In the genomic region with DNA sequence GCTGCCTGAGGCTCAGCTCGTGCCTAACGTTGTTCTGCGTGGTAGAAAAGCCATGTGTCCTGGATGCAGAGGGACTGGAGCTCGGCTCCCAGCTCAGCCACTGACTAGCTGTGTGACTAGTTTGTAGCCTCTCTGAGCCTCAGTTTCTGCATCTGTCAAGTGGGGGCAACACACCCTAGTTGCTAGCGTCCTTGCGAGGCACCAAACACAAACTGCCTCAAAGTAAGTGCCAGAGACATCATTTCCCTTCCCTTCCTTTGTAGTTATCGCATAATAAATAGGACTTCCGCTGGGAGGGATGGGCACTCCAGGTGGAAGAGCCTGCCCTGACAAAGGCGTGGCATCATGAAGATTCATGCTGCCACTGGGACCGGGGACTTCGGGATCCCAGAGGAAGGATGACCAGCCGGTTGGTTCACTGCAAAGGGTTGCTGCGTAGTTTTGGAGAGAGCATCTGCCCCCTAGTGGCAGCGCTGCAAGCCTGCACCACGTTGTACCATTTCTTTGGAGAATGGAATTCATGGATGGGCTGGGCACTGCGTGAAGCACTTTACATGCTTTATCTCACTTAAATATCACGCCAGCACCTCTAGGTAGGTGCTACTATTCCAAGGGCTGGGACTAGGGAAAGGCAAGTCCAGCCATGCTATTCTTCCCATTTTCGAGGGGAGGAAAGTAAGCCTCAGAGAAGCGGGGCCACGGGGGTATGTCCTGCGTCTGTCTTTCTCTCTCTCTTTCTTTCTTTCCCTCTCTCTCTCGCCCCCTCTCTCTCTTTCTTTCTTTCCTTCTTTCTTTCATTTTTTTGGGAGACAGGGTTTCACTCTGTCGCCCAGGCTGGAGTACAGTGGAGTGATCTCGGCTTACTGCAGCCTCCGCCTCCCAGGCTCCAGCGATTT, we compare ENCODE assay signal across 9 cellular contexts. TPM values are rescaled to one million over a fixed set of nuclear protein-coding genes. Genes with fewer than 3 reads are reported as not detected.
DNase-seq lines count a peak whose midpoint lies in the region; ATAC-seq, FAIRE-seq and TF ChIP-seq lines count a peak whose summit lies in the region.
"Had no signal": no experiment of that assay in that cellular context is flagged by ENCODE, and none has a peak within 500 bp of the region (broad histone marks: within the 10 kb centered on the region; RNA-seq: fewer than 3 reads in every experiment).

No MANE protein-coding gene starts in this region.

- POLR2A ChIA-PET in GM12878 (lab: Charles Lee): interaction anchor here (0.6 to 3.4 kb wide), 10 partner anchors 11 to 62 kb away, joined by 3 to 33 read pairs (median 6); no protein-coding TSS in a partner anchor

- TF ChIP-seq RAD21 in GM12878 (IDR thresholded peaks at IDR 0.05; ENCODE audit: insufficient read depth, low read depth, low read length): peak; percentile 95

- H3K36me3 ChIP-seq in GM12878 (ENCODE audit: control insufficient read depth in 2 of 2, insufficient read depth in 2 of 2, low read length in 1 of 2): no peaks in the 10 kb centered on the region
- H3K36me3 ChIP-seq in iPS DF 6.9 (ENCODE audit: control insufficient read depth, insufficient read depth, low read length): no peaks in the 10 kb centered on the region

- H3K9me3 ChIP-seq in GM12878 (replicated peaks; ENCODE audit: control insufficient read depth, insufficient read depth, low read length) (no peaks in the 10 kb centered on the region), iPS DF 6.9 (ENCODE audit: control insufficient read depth, insufficient read depth, low read length) (no peaks in the 10 kb centered on the region)

- H3K27me3 ChIP-seq in GM12878 (replicated peaks in 1 of 2; ENCODE audit: control insufficient read depth in 2 of 2, insufficient read depth in 2 of 2, low read length in 1 of 2) (no peaks in the 10 kb centered on the region), iPS DF 6.9 (ENCODE audit: control insufficient read depth, insufficient read depth, low read length) (no peaks in the 10 kb centered on the region)

- FAIRE-seq in H54 (lab: Jason Lieb, UNC) (peak; percentile 88), GM12878 (lab: Jason Lieb, UNC) (peak; percentile 81)

- H3K27ac ChIP-seq in GM12878 (ENCODE audit: control insufficient read depth, insufficient read depth) (no peak overlapping the region), iPS DF 6.9 (ENCODE audit: low read length) (no peak overlapping the region)

- H3K9ac ChIP-seq in GM12878 (ENCODE audit: control insufficient read depth, insufficient read depth, low read length): no peak overlapping the region

- RAD21 ChIA-PET in GM12878 (lab: Charles Lee; ENCODE audit: unreplicated experiment): interaction anchor here (0.7 to 9.3 kb wide), 14 partner anchors 8 to 61 kb away, joined by 3 to 344 read pairs (median 16); partner anchors contain the start of gene ASB2

- CTCF ChIA-PET in GM12878 (lab: Yijun Ruan, JAX): interaction anchor here (0.6 to 16.9 kb wide), 20 partner anchors 8 to 348 kb away, joined by 3 to 541 read pairs (median 6); partner anchors contain the start of gene ASB2

- BruUV-seq in GM12878 (replicated peaks; lab: Mats Ljungman, UMichigan): no TSS peak

- peak; percentile 54 for DNase-seq in DMS153 (lab: John Stamatoyannopoulos, UW)
- peak; percentile 64 for DNase-seq in H54 (ENCODE audit: insufficient read length, low spot score)
- DNase-seq in NCI-H1417 treated with DMSO at 0.1 percent for 48 hours (lab: John Stamatoyannopoulos, UW): peak; percentile 16
- DNase-seq in T-helper 22 cell (ENCODE audit: low read depth): peak; percentile 19
- DNase-seq in GM12878 (ENCODE audit: low read depth, low spot score): no peak
- DNase-seq in iPS DF 6.9 (ENCODE audit: low read depth, low spot score): peak; percentile 58
- peak; percentile 43 for DNase-seq in smooth muscle cell of the brain vasculature (ENCODE audit: low read depth, low spot score)

- no peaks in the 10 kb centered on the region for H4K20me1 ChIP-seq in GM12878 (ENCODE audit: control insufficient read depth, insufficient read depth)

- no peak for TF ChIP-seq EP300 in GM12878 (IDR thresholded peaks at IDR 0.05; ENCODE audit: borderline replicate concordance in 1 of 2, control insufficient read depth in 1 of 2, low read depth in 2 of 2, low read length in 2 of 2)

- TF ChIP-seq POLR2A in H54 (IDR thresholded peaks at IDR 0.05; ENCODE audit: low read depth, low read length) (no peak), GM12878 (IDR thresholded peaks at IDR 0.05; ENCODE audit: low read depth, low read length) (no peak)

- TF ChIP-seq CTCF in GM12878 (IDR thresholded peaks at IDR 0.05 in 2 of 3, conservative IDR thresholded peaks at IDR 0.05 in 1 of 3; ENCODE audit: control insufficient read depth in 2 of 3, extremely low read depth in 1 of 3, insufficient read depth in 1 of 3, low read depth in 3 of 3, low read length in 3 of 3): peak; percentile 93 to 98 (median 97); a peak in 5 of 6 replicates

- H3K79me2 ChIP-seq in GM12878 (ENCODE audit: control insufficient read depth, insufficient read depth, low read length): no peaks in the 10 kb centered on the region

- ATAC-seq in GM12878: peak; percentile 83
- no peak for ATAC-seq in HG03095 (IDR thresholded peaks at IDR 0.05; ENCODE audit: unreplicated experiment)

- intact Hi-C loops in GM12878 (cut with micrococcal nuclease; ENCODE audit: unreplicated experiment): loop anchor here (1.0 to 5.0 kb wide), 4 partner anchors 25 to 62 kb away; partner anchors contain the start of gene ASB2

- SMC1A ChIA-PET in GM12878 (lab: Charles Lee; ENCODE audit: uncharacterized antibody, unreplicated experiment): interaction anchor here (0.7 to 7.3 kb wide), 17 partner anchors 9 to 140 kb away, joined by 3 to 180 read pairs (median 11); partner anchors contain the start of gene ASB2

- in situ Hi-C loops in GM12878 (cut with MboI): loop anchor here (5.0 to 10.0 kb wide), 2 partner anchors 59 to 347 kb away; no protein-coding TSS in a partner anchor

- WGBS in GM12878 (ENCODE audit: insufficient coverage, insufficient replicate concordance, low lambda C conversion rate, missing lambda C conversion rate): 38% methylated on average over 26 of the region's 26 CpGs
- WGBS in iPS DF 6.9 (ENCODE audit: insufficient coverage, insufficient read length): no CpG with 5 or more reads among the region's 26 CpGs

- peak overlapping the region; percentile 69 for H3K4me2 ChIP-seq in GM12878 (ENCODE audit: control insufficient read depth, insufficient read depth)

- H3K4me1 ChIP-seq in GM12878 (ENCODE audit: control insufficient read depth, insufficient read depth, low read length) (peaks cover 26% of the 10 kb centered on the region), iPS DF 6.9 (ENCODE audit: control insufficient read depth, insufficient read depth, low read length) (no peaks in the 10 kb centered on the region)

- peak overlapping the region; percentile 66 for H2AFZ ChIP-seq in GM12878 (ENCODE audit: control insufficient read depth, low read depth, low read length)

- no peak overlapping the region for H3K4me3 ChIP-seq in GM12878
- H3K4me3 ChIP-seq in iPS DF 6.9 (ENCODE audit: low read length): no peak overlapping the region

RNA-seq across cellular contexts. Expression of gene CCDC197, which starts 4.6 kb away (rescaled TPM):
- total RNA-seq in GM12878 (2013; cell fraction: nucleolus; rRNA removed): 1.2 TPM in 2 replicates
- total RNA-seq in GM12878 (2014; rRNA removed) (not detected in 2 replicates), GM12878 (2014; rRNA removed; fragmentation: Illumina TruSeq; extraction: Trizol) (not detected in 2 replicates), GM12878 (2021) (not detected in 2 replicates)
- polyA plus RNA-seq in GM12878 (2011; ENCODE audit: low read depth): not detected
- polyA plus RNA-seq in GM12878 (2011; rRNA removed) (0.12 and 0.16 TPM in 2 replicates), GM12878 (2014; fragmentation: Illumina TruSeq; extraction: Trizol) (not detected in 2 replicates), GM12878 (2014; fragmentation: Nextera tagmentation; extraction: Ambion mirVana) (not detected), GM12878 (2014; rRNA removed) (not detected in 2 replicates), GM12878 (2016; fragmentation: Nextera tagmentation; extraction: Ambion mirVana) (not detected)
- polyA plus RNA-seq in GM12878 (2011; cell fraction: cytosol; rRNA removed): 0.04 TPM in 1 of 2 replicates, not detected in the other
- 0.28 and 0.56 TPM in 2 replicates for polyA plus RNA-seq in GM12878 (2011; cell fraction: nucleus; rRNA removed)
- polyA plus RNA-seq in GM12878 (2012): 0.17 TPM in 1 of 2 replicates, not detected in the other
- 0.21 TPM in 1 of 2 replicates, not detected in the other for polyA minus RNA-seq in GM12878 (2011; rRNA and poly(A)+ RNA removed)
- not detected in 2 replicates for polyA minus RNA-seq in GM12878 (2011; cell fraction: cytosol; rRNA and poly(A)+ RNA removed)
- 0.24 TPM in 1 of 2 replicates, not detected in the other for polyA minus RNA-seq in GM12878 (2011; cell fraction: nucleus; rRNA and poly(A)+ RNA removed)
- polyA plus RNA-seq: adipose tissue had no signal

RNA-seq across cellular contexts. Expression of gene OTUB2, which starts 24.4 kb away (rescaled TPM):
- total RNA-seq in GM12878 (2013; cell fraction: nucleolus; rRNA removed): 1.3 and 3.2 TPM in 2 replicates
- total RNA-seq in GM12878 (2014; rRNA removed): 0.49 and 0.56 TPM in 2 replicates
- total RNA-seq in GM12878 (2014; rRNA removed; fragmentation: Illumina TruSeq; extraction: Trizol): 0.40 and 0.46 TPM in 2 replicates
- 0.46 and 0.77 TPM in 2 replicates for total RNA-seq in GM12878 (2021)
- 0.43 TPM for polyA plus RNA-seq in GM12878 (2011; ENCODE audit: low read depth)
- 0.36 and 0.48 TPM in 2 replicates for polyA plus RNA-seq in GM12878 (2011; rRNA removed)
- 0.90 and 0.97 TPM in 2 replicates for polyA plus RNA-seq in GM12878 (2011; cell fraction: cytosol; rRNA removed)
- polyA plus RNA-seq in GM12878 (2011; cell fraction: nucleus; rRNA removed): 0.73 and 1.1 TPM in 2 replicates
- 0.46 and 0.51 TPM in 2 replicates for polyA plus RNA-seq in GM12878 (2012)
- polyA plus RNA-seq in GM12878 (2014; fragmentation: Illumina TruSeq; extraction: Trizol): 0.41 and 0.47 TPM in 2 replicates
- polyA plus RNA-seq in GM12878 (2014; fragmentation: Nextera tagmentation; extraction: Ambion mirVana): under 1 TPM; 0.05 to 0.18 TPM
- polyA plus RNA-seq in GM12878 (2014; rRNA removed): 0.26 and 0.49 TPM in 2 replicates
- under 1 TPM; 0.25 to 0.82 TPM for polyA plus RNA-seq in GM12878 (2016; fragmentation: Nextera tagmentation; extraction: Ambion mirVana)
- 1.1 and 1.3 TPM in 2 replicates for polyA minus RNA-seq in GM12878 (2011; rRNA and poly(A)+ RNA removed)
- polyA minus RNA-seq in GM12878 (2011; cell fraction: cytosol; rRNA and poly(A)+ RNA removed): 0.42 TPM in 1 of 2 replicates, not detected in the other
- polyA minus RNA-seq in GM12878 (2011; cell fraction: nucleus; rRNA and poly(A)+ RNA removed): 0.48 and 0.67 TPM in 2 replicates

RNA-seq across cellular contexts. Expression of gene ASB2, which starts 25.4 kb away (rescaled TPM):
- total RNA-seq in GM12878 (2013; cell fraction: nucleolus; rRNA removed): 74.5 and 81.9 TPM in 2 replicates
- 46.4 and 53.5 TPM in 2 replicates for total RNA-seq in GM12878 (2014; rRNA removed)
- 21.5 and 26.9 TPM in 2 replicates for total RNA-seq in GM12878 (2014; rRNA removed; fragmentation: Illumina TruSeq; extraction: Trizol)
- 40.0 and 40.4 TPM in 2 replicates for total RNA-seq in GM12878 (2021)
- 18.9 TPM for polyA plus RNA-seq in GM12878 (2011; ENCODE audit: low read depth)
- polyA plus RNA-seq in GM12878 (2011; rRNA removed): 8.5 and 16.9 TPM in 2 replicates
- 22.6 and 38.7 TPM in 2 replicates for polyA plus RNA-seq in GM12878 (2011; cell fraction: cytosol; rRNA removed)
- polyA plus RNA-seq in GM12878 (2011; cell fraction: nucleus; rRNA removed): 45.6 and 71.8 TPM in 2 replicates
- 18.6 and 50.6 TPM in 2 replicates for polyA plus RNA-seq in GM12878 (2012)
- polyA plus RNA-seq in GM12878 (2014; fragmentation: Illumina TruSeq; extraction: Trizol): 12.3 and 21.9 TPM in 2 replicates
- polyA plus RNA-seq in GM12878 (2014; fragmentation: Nextera tagmentation; extraction: Ambion mirVana): 1 to 10 TPM; 3.0 to 7.4 TPM
- 50.0 and 54.5 TPM in 2 replicates for polyA plus RNA-seq in GM12878 (2014; rRNA removed)
- 10 to 100 TPM; 51.7 to 54.8 TPM for polyA plus RNA-seq in GM12878 (2016; fragmentation: Nextera tagmentation; extraction: Ambion mirVana)
- polyA minus RNA-seq in GM12878 (2011; rRNA and poly(A)+ RNA removed): 20.3 and 37.3 TPM in 2 replicates
- polyA minus RNA-seq in GM12878 (2011; cell fraction: cytosol; rRNA and poly(A)+ RNA removed): 8.8 and 11.7 TPM in 2 replicates
- 26.7 and 36.0 TPM in 2 replicates for polyA minus RNA-seq in GM12878 (2011; cell fraction: nucleus; rRNA and poly(A)+ RNA removed)
